ENCODE assay signal across 15 cellular contexts in the genomic region with DNA sequence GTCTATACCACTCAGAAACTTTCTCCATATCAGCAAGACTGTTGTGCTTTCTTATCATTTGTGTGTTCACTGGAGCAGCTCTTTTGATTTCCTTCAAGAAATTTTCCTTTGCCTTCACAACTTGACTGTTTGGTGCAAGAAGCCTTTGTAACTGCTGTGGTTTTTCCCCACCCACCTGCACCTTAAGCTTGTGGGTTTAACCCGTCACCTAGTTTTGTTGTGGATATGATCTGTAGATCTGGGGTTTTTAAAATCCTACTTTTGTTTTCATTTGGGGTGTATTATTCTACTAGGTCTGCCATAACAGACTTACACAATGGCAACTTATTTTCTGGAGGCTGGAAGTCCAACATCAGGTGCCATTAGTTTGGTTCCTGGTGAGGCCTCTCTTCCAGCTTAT. TPM values are rescaled to one million over a fixed set of nuclear protein-coding genes. Genes with fewer than 3 reads are reported as not detected.
DNase-seq lines count a peak whose midpoint lies in the region; ATAC-seq and TF ChIP-seq lines count a peak whose summit lies in the region.
"Had no signal": no experiment of that assay in that cellular context is flagged by ENCODE, and none has a peak within 500 bp of the region (broad histone marks: within the 10 kb centered on the region; RNA-seq: fewer than 3 reads in every experiment).

No MANE protein-coding gene starts in this region.

- H3K36me3 Mint-ChIP-seq in activated CD4-positive, alpha-beta memory T cell treated with anti-CD3 and anti-CD28 coated beads for 36 hours = peaks cover 4% of the 10 kb centered on the region
- peaks cover 11% of the 10 kb centered on the region for H3K36me3 Mint-ChIP-seq in activated CD4-positive, alpha-beta memory T cell treated with anti-CD3 and anti-CD28 coated beads, Interleukin-2, amount 10 ng/mL, durations not matched to agents 7 days and 5 days (ENCODE audit: low read depth)
- peaks cover 4% of the 10 kb centered on the region for H3K36me3 Mint-ChIP-seq in activated T-helper 1 cell treated with anti-CD3 and anti-CD28 coated beads, Interleukin-12 subunit alpha, Interleukin-12 subunit beta, Interleukin-2, Interleukin-4 antibody, amounts not matched to agents 30 ng/mL and 10 ng/mL and 1 ng/mL, durations not matched to agents 14 hours and 24 hours and 36 hours (ENCODE audit: low read depth)
- no peaks in the 10 kb centered on the region for H3K36me3 Mint-ChIP-seq in stimulated activated naive CD8-positive, alpha-beta T cell treated with anti-CD3 and anti-CD28 coated beads, Interleukin-15, Interleukin-2, amounts not matched to agents 100 ng/mL and 50 ng/mL, for 24 hours (ENCODE audit: low read depth)
- H3K36me3 Mint-ChIP-seq: WTC11 had no signal

- POLR2A ChIA-PET in activated CD4-positive, alpha-beta memory T cell treated with anti-CD3 and anti-CD28 coated beads for 36 hours (lab: Charles Lee) = interaction anchor here (1.1 kb wide), 1 partner anchor 62 kb away, joined by 3 read pairs; no protein-coding TSS in a partner anchor
- POLR2A ChIA-PET in activated CD4-positive, alpha-beta memory T cell treated with anti-CD3 and anti-CD28 coated beads, Interleukin-2, amount 10 ng/mL, durations not matched to agents 7 days and 5 days (lab: Charles Lee) = no interaction called here

- no peaks in the 10 kb centered on the region for H3K4me1 ChIP-seq in foreskin keratinocyte
- H3K4me1 ChIP-seq: heart left ventricle had no signal

- TF ChIP-seq CTCF in foreskin keratinocyte (conservative IDR thresholded peaks at IDR 0.05) = no peak

- no peak for ATAC-seq in HG03025 (IDR thresholded peaks at IDR 0.05; ENCODE audit: low FRiP score, unreplicated experiment)
- no peak for ATAC-seq in GM18870 (IDR thresholded peaks at IDR 0.05; ENCODE audit: unreplicated experiment)
- ATAC-seq in foreskin keratinocyte = no peak
- ATAC-seq: A549, heart left ventricle, WTC11 had no signal

- intact Hi-C loops in activated CD4-positive, alpha-beta memory T cell treated with anti-CD3 and anti-CD28 coated beads for 36 hours (cut with micrococcal nuclease) = loop anchor here (1.0 kb wide), 1 partner anchor 52 kb away; no protein-coding TSS in a partner anchor
- intact Hi-C loops in activated T-helper 1 cell treated with anti-CD3 and anti-CD28 coated beads, Interleukin-12 subunit alpha, Interleukin-12 subunit beta, Interleukin-2, Interleukin-4 antibody, amounts not matched to agents 30 ng/mL and 10 ng/mL and 1 ng/mL, durations not matched to agents 14 hours and 24 hours and 36 hours (cut with micrococcal nuclease) = loop anchor here (1.0 to 10.0 kb wide), 4 partner anchors 37 to 281 kb away; a partner anchor contains a TSS

- H3K4me1 Mint-ChIP-seq in activated CD4-positive, alpha-beta memory T cell treated with anti-CD3 and anti-CD28 coated beads for 36 hours (ENCODE audit: low read depth) = peaks cover 20% of the 10 kb centered on the region
- H3K4me1 Mint-ChIP-seq in activated CD4-positive, alpha-beta memory T cell treated with anti-CD3 and anti-CD28 coated beads, Interleukin-2, amount 10 ng/mL, durations not matched to agents 7 days and 5 days = peaks cover 13% of the 10 kb centered on the region
- peaks cover 17% of the 10 kb centered on the region for H3K4me1 Mint-ChIP-seq in activated T-helper 1 cell treated with anti-CD3 and anti-CD28 coated beads, Interleukin-12 subunit alpha, Interleukin-12 subunit beta, Interleukin-2, Interleukin-4 antibody, amounts not matched to agents 30 ng/mL and 10 ng/mL and 1 ng/mL, durations not matched to agents 14 hours and 24 hours and 36 hours (ENCODE audit: low read depth)
- H3K4me1 Mint-ChIP-seq in stimulated activated naive CD8-positive, alpha-beta T cell treated with anti-CD3 and anti-CD28 coated beads, Interleukin-15, Interleukin-2, amounts not matched to agents 100 ng/mL and 50 ng/mL, for 24 hours (ENCODE audit: low read depth) = peaks cover 26% of the 10 kb centered on the region
- H3K4me1 Mint-ChIP-seq: WTC11 had no signal

- peaks cover 8% of the 10 kb centered on the region for H3K9me3 Mint-ChIP-seq in activated CD4-positive, alpha-beta memory T cell treated with anti-CD3 and anti-CD28 coated beads for 36 hours
- peaks cover 23% of the 10 kb centered on the region for H3K9me3 Mint-ChIP-seq in activated CD4-positive, alpha-beta memory T cell treated with anti-CD3 and anti-CD28 coated beads, Interleukin-2, amount 10 ng/mL, durations not matched to agents 7 days and 5 days
- H3K9me3 Mint-ChIP-seq in activated T-helper 1 cell treated with anti-CD3 and anti-CD28 coated beads, Interleukin-12 subunit alpha, Interleukin-12 subunit beta, Interleukin-2, Interleukin-4 antibody, amounts not matched to agents 30 ng/mL and 10 ng/mL and 1 ng/mL, durations not matched to agents 14 hours and 24 hours and 36 hours = peaks cover 38% of the 10 kb centered on the region
- H3K9me3 Mint-ChIP-seq in stimulated activated naive CD8-positive, alpha-beta T cell treated with anti-CD3 and anti-CD28 coated beads, Interleukin-15, Interleukin-2, amounts not matched to agents 100 ng/mL and 50 ng/mL, for 24 hours = peaks cover 6% of the 10 kb centered on the region

- H3K27ac Mint-ChIP-seq in activated CD4-positive, alpha-beta memory T cell treated with anti-CD3 and anti-CD28 coated beads for 36 hours = no peak overlapping the region
- no peak overlapping the region for H3K27ac Mint-ChIP-seq in activated CD4-positive, alpha-beta memory T cell treated with anti-CD3 and anti-CD28 coated beads, Interleukin-2, amount 10 ng/mL, durations not matched to agents 7 days and 5 days
- peak overlapping the region; percentile 66 for H3K27ac Mint-ChIP-seq in activated T-helper 1 cell treated with anti-CD3 and anti-CD28 coated beads, Interleukin-12 subunit alpha, Interleukin-12 subunit beta, Interleukin-2, Interleukin-4 antibody, amounts not matched to agents 30 ng/mL and 10 ng/mL and 1 ng/mL, durations not matched to agents 14 hours and 24 hours and 36 hours
- peak overlapping the region; percentile 67 for H3K27ac Mint-ChIP-seq in stimulated activated naive CD8-positive, alpha-beta T cell treated with anti-CD3 and anti-CD28 coated beads, Interleukin-15, Interleukin-2, amounts not matched to agents 100 ng/mL and 50 ng/mL, for 24 hours
- H3K27ac Mint-ChIP-seq: WTC11 had no signal

- no peaks in the 10 kb centered on the region for H3K27me3 ChIP-seq in foreskin keratinocyte
- H3K27me3 ChIP-seq: cardiac muscle cell, heart left ventricle had no signal

- no peak overlapping the region for H3K4me3 Mint-ChIP-seq in activated CD4-positive, alpha-beta memory T cell treated with anti-CD3 and anti-CD28 coated beads for 36 hours
- H3K4me3 Mint-ChIP-seq in activated CD4-positive, alpha-beta memory T cell treated with anti-CD3 and anti-CD28 coated beads, Interleukin-2, amount 10 ng/mL, durations not matched to agents 7 days and 5 days = no peak overlapping the region
- H3K4me3 Mint-ChIP-seq in activated T-helper 1 cell treated with anti-CD3 and anti-CD28 coated beads, Interleukin-12 subunit alpha, Interleukin-12 subunit beta, Interleukin-2, Interleukin-4 antibody, amounts not matched to agents 30 ng/mL and 10 ng/mL and 1 ng/mL, durations not matched to agents 14 hours and 24 hours and 36 hours = peak overlapping the region; percentile 32
- H3K4me3 Mint-ChIP-seq in stimulated activated naive CD8-positive, alpha-beta T cell treated with anti-CD3 and anti-CD28 coated beads, Interleukin-15, Interleukin-2, amounts not matched to agents 100 ng/mL and 50 ng/mL, for 24 hours = no peak overlapping the region
- H3K4me3 Mint-ChIP-seq: WTC11 had no signal

- peak; percentile 80 for DNase-seq in activated CD4-positive, alpha-beta memory T cell treated with anti-CD3 and anti-CD28 coated beads for 36 hours
- no peak for DNase-seq in activated CD4-positive, alpha-beta memory T cell treated with anti-CD3 and anti-CD28 coated beads, Interleukin-2, amount 10 ng/mL, durations not matched to agents 7 days and 5 days
- DNase-seq in activated T-helper 1 cell treated with anti-CD3 and anti-CD28 coated beads, Interleukin-12 subunit alpha, Interleukin-12 subunit beta, Interleukin-2, Interleukin-4 antibody, amounts not matched to agents 30 ng/mL and 10 ng/mL and 1 ng/mL, durations not matched to agents 14 hours and 24 hours and 36 hours (ENCODE audit: low spot score) = peak; percentile 37
- DNase-seq in stimulated activated CD4-positive, alpha-beta T cell treated with anti-CD3 and anti-CD28 coated beads, Interleukin-1b, Interleukin-23, amount 100 ng/mL, for 48 hours = peak; percentile 72
- no peak for DNase-seq in foreskin keratinocyte
- DNase-seq: heart left ventricle, NCI-H1048, NCI-H69 had no signal

- peaks cover 3% of the 10 kb centered on the region for H3K27me3 Mint-ChIP-seq in activated CD4-positive, alpha-beta memory T cell treated with anti-CD3 and anti-CD28 coated beads for 36 hours
- peaks cover 14% of the 10 kb centered on the region for H3K27me3 Mint-ChIP-seq in activated CD4-positive, alpha-beta memory T cell treated with anti-CD3 and anti-CD28 coated beads, Interleukin-2, amount 10 ng/mL, durations not matched to agents 7 days and 5 days
- peaks cover 13% of the 10 kb centered on the region for H3K27me3 Mint-ChIP-seq in activated T-helper 1 cell treated with anti-CD3 and anti-CD28 coated beads, Interleukin-12 subunit alpha, Interleukin-12 subunit beta, Interleukin-2, Interleukin-4 antibody, amounts not matched to agents 30 ng/mL and 10 ng/mL and 1 ng/mL, durations not matched to agents 14 hours and 24 hours and 36 hours (ENCODE audit: insufficient read depth)
- peaks cover 5% of the 10 kb centered on the region for H3K27me3 Mint-ChIP-seq in stimulated activated naive CD8-positive, alpha-beta T cell treated with anti-CD3 and anti-CD28 coated beads, Interleukin-15, Interleukin-2, amounts not matched to agents 100 ng/mL and 50 ng/mL, for 24 hours

- CTCF ChIA-PET in activated CD4-positive, alpha-beta memory T cell treated with anti-CD3 and anti-CD28 coated beads for 36 hours (lab: Charles Lee) = interaction anchor here (0.9 to 3.8 kb wide), 4 partner anchors 22 to 403 kb away, joined by 3 to 17 read pairs (median 7); no protein-coding TSS in a partner anchor
- CTCF ChIA-PET in activated CD4-positive, alpha-beta memory T cell treated with anti-CD3 and anti-CD28 coated beads, Interleukin-2, amount 10 ng/mL, durations not matched to agents 7 days and 5 days (lab: Charles Lee) = interaction anchor here (0.8 kb wide), 1 partner anchor 1127 kb away, joined by 3 read pairs; no protein-coding TSS in a partner anchor

- no peak overlapping the region for H3K27ac ChIP-seq in foreskin keratinocyte
- H3K27ac ChIP-seq: A549, cardiac muscle cell, heart left ventricle, skin epidermis had no signal

RNA-seq across cellular contexts. Expression of a gene that starts 30.5 kb away (rescaled TPM):
- total RNA-seq in activated CD4-positive, alpha-beta memory T cell treated with anti-CD3 and anti-CD28 coated beads for 36 hours = under 1 TPM; 0.19 to 0.31 TPM
- total RNA-seq in activated CD4-positive, alpha-beta memory T cell treated with anti-CD3 and anti-CD28 coated beads, Interleukin-2, amount 10 ng/mL, durations not matched to agents 7 days and 5 days = under 1 TPM; 0.03 to 0.05 TPM
- total RNA-seq in activated T-helper 1 cell treated with anti-CD3 and anti-CD28 coated beads, Interleukin-12 subunit alpha, Interleukin-12 subunit beta, Interleukin-2, Interleukin-4 antibody, amounts not matched to agents 30 ng/mL and 10 ng/mL and 1 ng/mL, durations not matched to agents 14 hours and 24 hours and 36 hours = 0.16 and 0.22 TPM in 2 replicates
- 23.0 and 23.9 TPM in 2 replicates for total RNA-seq in foreskin keratinocyte
- 7.9 and 8.0 TPM in 2 replicates for polyA plus RNA-seq in foreskin keratinocyte

Comparison
In these comparisons a context has a peak if more than half of its experiments do, and no peak if none do; other contexts are left out.
1. DNase-seq: peak in activated CD4-positive, alpha-beta memory T cell treated with anti-CD3 and anti-CD28 coated beads for 36 hours (single experiment), activated T-helper 1 cell treated with anti-CD3 and anti-CD28 coated beads, Interleukin-12 subunit alpha, Interleukin-12 subunit beta, Interleukin-2, Interleukin-4 antibody, amounts not matched to agents 30 ng/mL and 10 ng/mL and 1 ng/mL, durations not matched to agents 14 hours and 24 hours and 36 hours (single experiment) and stimulated activated CD4-positive, alpha-beta T cell treated with anti-CD3 and anti-CD28 coated beads, Interleukin-1b, Interleukin-23, amount 100 ng/mL, for 48 hours (single experiment); none in activated CD4-positive, alpha-beta memory T cell treated with anti-CD3 and anti-CD28 coated beads, Interleukin-2, amount 10 ng/mL, durations not matched to agents 7 days and 5 days (single experiment) and foreskin keratinocyte (0 of 2).
2. H3K27ac Mint-ChIP-seq: peak in activated T-helper 1 cell treated with anti-CD3 and anti-CD28 coated beads, Interleukin-12 subunit alpha, Interleukin-12 subunit beta, Interleukin-2, Interleukin-4 antibody, amounts not matched to agents 30 ng/mL and 10 ng/mL and 1 ng/mL, durations not matched to agents 14 hours and 24 hours and 36 hours (single experiment) and stimulated activated naive CD8-positive, alpha-beta T cell treated with anti-CD3 and anti-CD28 coated beads, Interleukin-15, Interleukin-2, amounts not matched to agents 100 ng/mL and 50 ng/mL, for 24 hours (single experiment); none in activated CD4-positive, alpha-beta memory T cell treated with anti-CD3 and anti-CD28 coated beads for 36 hours (single experiment) and activated CD4-positive, alpha-beta memory T cell treated with anti-CD3 and anti-CD28 coated beads, Interleukin-2, amount 10 ng/mL, durations not matched to agents 7 days and 5 days (single experiment).
3. RNA of a gene that starts 30.5 kb away (total RNA-seq): 23.0 to 23.9 TPM in foreskin keratinocyte; 0.19 to 0.31 TPM in activated CD4-positive, alpha-beta memory T cell treated with anti-CD3 and anti-CD28 coated beads for 36 hours, 0.16 to 0.22 TPM in activated T-helper 1 cell treated with anti-CD3 and anti-CD28 coated beads, Interleukin-12 subunit alpha, Interleukin-12 subunit beta, Interleukin-2, Interleukin-4 antibody, amounts not matched to agents 30 ng/mL and 10 ng/mL and 1 ng/mL, durations not matched to agents 14 hours and 24 hours and 36 hours and 0.03 to 0.05 TPM in activated CD4-positive, alpha-beta memory T cell treated with anti-CD3 and anti-CD28 coated beads, Interleukin-2, amount 10 ng/mL, durations not matched to agents 7 days and 5 days; every median in the first group is over 10 times any median in the second.